Comparison of ENCODE assay signal across 8 cellular contexts in genomic region chr12:121812320-121812871, GRCh38. TPM values are rescaled to one million over a fixed set of nuclear protein-coding genes. Genes with fewer than 3 reads are reported as not detected.
DNase-seq lines count a peak whose midpoint lies in the region; ATAC-seq, FAIRE-seq and TF ChIP-seq lines count a peak whose summit lies in the region.

No MANE protein-coding gene starts in this region.

- FAIRE-seq in bronchial epithelial cell (lab: Jason Lieb, UNC) (no peak), small intestine (lab: Jason Lieb, UNC) (no peak)

- H3K4me1 ChIP-seq in OCI-LY3 (ENCODE audit: low read length) (peaks cover 21% of the 10 kb centered on the region), small intestine (ENCODE audit: control insufficient read depth in 2 of 2, insufficient read depth in 1 of 2, low read depth in 1 of 2, low read length in 1 of 2) (peaks cover 2 to 3% of the 10 kb centered on the region in 2 donors)

- H3K27ac ChIP-seq in OCI-LY3 (ENCODE audit: low read length): no peak overlapping the region
- H3K27ac ChIP-seq in small intestine (ENCODE audit: low read depth in 1 of 2, low read length in 1 of 2): peak overlapping the region; percentile 3 to 9

- H3K9me3 ChIP-seq in OCI-LY3 (ENCODE audit: insufficient read depth, low read length): no peaks in the 10 kb centered on the region
- no peaks in the 10 kb centered on the region for H3K9me3 ChIP-seq in small intestine (ENCODE audit: control insufficient read depth, low read depth)

- H3K4me3 ChIP-seq in OCI-LY3 (ENCODE audit: low read length): peak overlapping the region; percentile 79
- peak overlapping the region; percentile 65 for H3K4me3 ChIP-seq in bronchial epithelial cell (ENCODE audit: low read depth, low read length)
- peak overlapping the region; percentile 22 to 65 for H3K4me3 ChIP-seq in small intestine (ENCODE audit: low read depth in 1 of 2, low read length in 2 of 2)

- H3K36me3 ChIP-seq in OCI-LY3 (replicated peaks; ENCODE audit: low read depth, low read length) (peaks cover 72% of the 10 kb centered on the region), bronchial epithelial cell (ENCODE audit: control insufficient read depth, insufficient read depth, low read length) (peaks cover 33% of the 10 kb centered on the region), small intestine (ENCODE audit: control insufficient read depth in 2 of 2, insufficient read depth in 2 of 2, low read length in 2 of 2) (peaks cover 18 to 29% of the 10 kb centered on the region in 2 donors)

- no peak overlapping the region for H2AFZ ChIP-seq in OCI-LY3 (ENCODE audit: low read depth, low read length)

- H3K9ac ChIP-seq in OCI-LY3 (ENCODE audit: low read length): peak overlapping the region; percentile 31

- DNase-seq in D341Med (ENCODE audit: low spot score) (peak; percentile 90), H4 (ENCODE audit: low spot score) (peak; percentile 42), bronchial epithelial cell (ENCODE audit: low read depth) (no peak), inferior parietal cortex (ENCODE audit: extremely low spot score) (peak; percentile 19), small intestine (peak; percentile 81), COLO829 (ENCODE audit: low spot score) (no peak)

- TF ChIP-seq CTCF in OCI-LY3 (IDR thresholded peaks at IDR 0.05; ENCODE audit: low read depth, low read length): peak; percentile 8; the same call in 1 of the 2 replicates
- no peak for TF ChIP-seq CTCF in bronchial epithelial cell (IDR thresholded peaks at IDR 0.05; ENCODE audit: insufficient read depth, low read length, severe bottlenecking)

- WGBS in small intestine, 3 donors: 2 to 11% (median 7%) methylated on average over 24 to 26 of the region's 26 CpGs

- no peak for ATAC-seq in GM18498 (IDR thresholded peaks at IDR 0.05; ENCODE audit: unreplicated experiment)

- peaks cover 38% of the 10 kb centered on the region for H4K20me1 ChIP-seq in OCI-LY3 (ENCODE audit: insufficient read depth, low read length)

- H3K79me2 ChIP-seq in OCI-LY3 (ENCODE audit: low read length): peaks cover 76% of the 10 kb centered on the region

- H3K27me3 ChIP-seq in OCI-LY3 (ENCODE audit: low read depth, low read length) (no peaks in the 10 kb centered on the region), bronchial epithelial cell (ENCODE audit: control insufficient read depth, insufficient read depth, low read length) (no peaks in the 10 kb centered on the region), small intestine (ENCODE audit: control insufficient read depth in 2 of 2, insufficient read depth in 2 of 2, low read length in 2 of 2) (no peaks in the 10 kb centered on the region)

- peak overlapping the region; percentile 96 for H3K4me2 ChIP-seq in OCI-LY3 (ENCODE audit: low read length)

RNA-seq across cellular contexts. Expression of gene SETD1B, which starts 8.6 kb away (rescaled TPM):
- 1.2 and 2.1 TPM in 2 replicates for total RNA-seq in H4 (2014; rRNA removed; shearing (Covaris generic))
- 1.8 and 2.2 TPM in 2 replicates for total RNA-seq in bronchial epithelial cell
- 1 to 10 TPM; 3.6 to 9.4 (median 3.8) TPM for polyA plus RNA-seq in small intestine

RNA-seq across cellular contexts. Expression of gene RHOF, which starts 18.9 kb away (rescaled TPM):
- total RNA-seq in H4 (2014; rRNA removed; shearing (Covaris generic)): 0.99 and 3.3 TPM in 2 replicates
- total RNA-seq in bronchial epithelial cell: 15.5 and 27.7 TPM in 2 replicates
- 10 to 100 TPM; 13.3 to 75.9 (median 44.5) TPM for polyA plus RNA-seq in small intestine

RNA-seq across cellular contexts. Expression of gene HPD, which starts 46.3 kb away (rescaled TPM):
- not detected in 2 replicates for total RNA-seq in H4 (2014; rRNA removed; shearing (Covaris generic))
- total RNA-seq in bronchial epithelial cell: 0.79 TPM in 1 of 2 replicates, not detected in the other
- under 1 TPM in 1 of 3 donors, not detected in 2; 0.78 TPM for polyA plus RNA-seq in small intestine

Comparison
In these comparisons a context has a peak if more than half of its experiments do, and no peak if none do; other contexts are left out.
1. DNase-seq: peak in D341Med (single experiment), H4 (single experiment), inferior parietal cortex (single experiment) and small intestine (single experiment); none in bronchial epithelial cell (single experiment) and COLO829 (single experiment).
2. Peak in every context shown above with its lines, with median percentiles within 50 percentile points of each other: H3K4me3 ChIP-seq.